Comparison of ENCODE assay signal across 9 cellular contexts in the genomic region with DNA sequence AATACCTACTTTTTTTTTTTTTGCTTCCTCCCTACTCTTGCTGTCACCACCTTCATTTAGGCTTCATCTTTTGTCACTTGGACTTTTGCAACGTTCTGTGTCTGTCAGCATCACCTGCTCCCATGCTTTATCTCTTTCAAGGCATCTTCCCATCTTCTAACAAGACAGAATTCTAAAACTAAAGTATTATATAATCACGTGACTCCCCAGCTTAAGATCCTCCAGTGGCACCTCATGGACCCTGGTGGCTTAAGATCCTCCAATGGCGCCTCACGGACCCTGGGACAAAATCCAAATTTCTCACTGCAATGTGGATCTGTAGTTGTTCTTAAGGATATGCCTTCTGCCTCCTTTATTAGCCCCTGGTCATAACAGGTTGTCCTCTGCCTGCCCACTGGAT.
"Had no signal": no experiment of that assay in that cellular context is flagged by ENCODE, and none has a peak within 500 bp of the region (broad histone marks: within the 10 kb centered on the region; RNA-seq: fewer than 3 reads in every experiment).

No MANE protein-coding gene starts in this region.

- H3K9me3 ChIP-seq: HAP-1 had no signal

- H3K36me3 ChIP-seq: HAP-1 had no signal

- H3K4me3 ChIP-seq: GM23248, HAP-1 had no signal

- H3K27ac ChIP-seq: GM23248, HL-60 had no signal

- H2AFZ ChIP-seq: GM23248 had no signal

- H3K4me1 ChIP-seq: HAP-1 had no signal

- DNase-seq: GM23248, GOT3, H7, HFFc6, IMR-90, KBM-7 had no signal

- ATAC-seq: HCT116 had no signal

- H3K9ac ChIP-seq: GM23248 had no signal
